In genomic region chr3:14298442-14298841, GRCh38 we compare ENCODE assay signal across 12 cellular contexts.
"Had no signal": no experiment of that assay in that cellular context is flagged by ENCODE, and none has a peak within 500 bp of the region (broad histone marks: within the 10 kb centered on the region; RNA-seq: fewer than 3 reads in every experiment).

No MANE protein-coding gene starts in this region.

- H3K27me3 ChIP-seq: ascending aorta, gastrocnemius medialis had no signal

- ATAC-seq: gastrocnemius medialis; naive thymus-derived CD8-positive, alpha-beta T cell had no signal

- H3K27ac ChIP-seq: ascending aorta, gastrocnemius medialis, thoracic aorta had no signal

- H3K36me3 ChIP-seq: ascending aorta, gastrocnemius medialis, thoracic aorta had no signal

- H3K36me3 Mint-ChIP-seq: activated naive CD8-positive, alpha-beta T cell; naive thymus-derived CD8-positive, alpha-beta T cell had no signal

- DNase-seq: activated CD4-positive, alpha-beta T cell treated with anti-CD3 and anti-CD28 coated beads, Interleukin-2, amount 50 U/mL, for 4 hours; activated CD4-positive, CD25-positive, alpha-beta regulatory T cell treated with anti-CD3 and anti-CD28 coated beads, Interleukin-2, amount 50 U/mL, for 72 hours; activated gamma-delta T cell; activated T-cell treated with anti-CD3 and anti-CD28 coated beads, Interleukin-2, amount 50 U/mL, for 48 hours; gastrocnemius medialis; stimulated activated CD4-positive, alpha-beta T cell treated with anti-CD3 and anti-CD28 coated beads, Interleukin-4, amount 100 ng/mL, for 4 hours; stimulated activated naive CD8-positive, alpha-beta T cell treated with anti-CD3 and anti-CD28 coated beads, Interleukin-15, amount 100 ng/mL, for 72 hours had no signal

- H3K4me3 ChIP-seq: gastrocnemius medialis, thoracic aorta had no signal

- H3K9me3 Mint-ChIP-seq: stimulated activated naive CD8-positive, alpha-beta T cell treated with anti-CD3 and anti-CD28 coated beads, Interleukin-15, amount 100 ng/mL, for 72 hours; T-helper 2 cell treated with Interferon-gamma antibody and Interleukin-4, amounts not matched to agents 5 μg/mL and 100 μg/mL, for 36 hours had no signal

- H3K4me3 Mint-ChIP-seq: activated naive CD8-positive, alpha-beta T cell; naive thymus-derived CD8-positive, alpha-beta T cell; stimulated activated naive CD8-positive, alpha-beta T cell treated with anti-CD3 and anti-CD28 coated beads, Interleukin-15, amount 100 ng/mL, for 72 hours; T-helper 2 cell treated with Interferon-gamma antibody and Interleukin-4, amounts not matched to agents 5 μg/mL and 100 μg/mL, for 36 hours had no signal

- H3K27ac Mint-ChIP-seq: activated naive CD8-positive, alpha-beta T cell; naive thymus-derived CD8-positive, alpha-beta T cell; stimulated activated naive CD8-positive, alpha-beta T cell treated with anti-CD3 and anti-CD28 coated beads, Interleukin-15, amount 100 ng/mL, for 72 hours; T-helper 2 cell treated with Interferon-gamma antibody and Interleukin-4, amounts not matched to agents 5 μg/mL and 100 μg/mL, for 36 hours had no signal

- H3K9me3 ChIP-seq: ascending aorta, gastrocnemius medialis, thoracic aorta had no signal
